In the genomic region with DNA sequence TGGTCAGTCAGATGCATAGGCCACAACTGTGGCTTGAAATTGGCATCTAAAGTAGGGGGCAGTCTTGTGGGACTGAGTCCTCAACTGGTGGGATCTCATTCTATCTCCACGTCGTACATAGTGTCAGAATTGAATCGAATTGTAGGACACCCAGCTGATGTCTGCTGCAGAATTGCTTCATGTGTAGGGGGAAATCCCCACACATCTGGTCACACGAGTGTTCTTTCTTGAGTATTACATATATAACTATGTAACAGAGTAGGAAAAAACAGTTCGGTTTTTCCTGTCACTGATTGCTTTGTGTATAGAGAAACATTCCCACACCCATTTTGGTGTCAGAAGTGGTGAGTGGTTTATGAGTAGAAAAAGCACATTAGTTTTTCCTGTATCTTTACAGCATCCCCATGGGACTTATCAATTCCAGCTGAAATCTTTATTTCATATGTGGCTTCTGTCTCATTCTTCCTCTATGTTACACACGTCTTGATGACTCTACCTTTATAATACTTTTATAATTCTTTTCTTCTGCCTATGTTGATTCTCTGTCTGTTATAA, we compare ENCODE assay signal across 21 cellular contexts.
"Had no signal": no experiment of that assay in that cellular context is flagged by ENCODE, and none has a peak within 500 bp of the region (broad histone marks: within the 10 kb centered on the region; RNA-seq: fewer than 3 reads in every experiment).

No MANE protein-coding gene starts in this region.

- ATAC-seq: activated CD4-positive, CD25-positive, alpha-beta regulatory T cell treated with anti-CD3 and anti-CD28 coated beads, Interleukin-2, amount 50 U/mL, for 24 hours; foreskin keratinocyte; right lobe of liver had no signal

- H3K9ac ChIP-seq: parathyroid adenoma had no signal

- H3K27me3 ChIP-seq: esophagus muscularis mucosa, right lobe of liver, spleen, tibial artery had no signal

- H3K79me2 ChIP-seq: parathyroid adenoma had no signal

- H3K4me3 ChIP-seq: esophagus muscularis mucosa, lung, right lobe of liver, spleen, tibial artery had no signal

- H2AFZ ChIP-seq: parathyroid adenoma had no signal

- H3K9me3 ChIP-seq: esophagus muscularis mucosa, right lobe of liver, spleen, tibial artery had no signal

- H3K4me1 ChIP-seq: esophagus muscularis mucosa, foreskin keratinocyte, parathyroid adenoma, right lobe of liver, spleen, tibial artery had no signal

- H3K27ac ChIP-seq: esophagus muscularis mucosa, foreskin keratinocyte, parathyroid adenoma, right lobe of liver, spleen, tibial artery had no signal

- DNase-seq: activated CD4-positive, alpha-beta T cell treated with anti-CD3 and anti-CD28 coated beads, Interleukin-2, amount 50 U/mL, for 48 hours; activated effector memory CD4-positive, alpha-beta T cell treated with anti-CD3 and anti-CD28 coated beads, Interleukin-2, amount 50 U/mL, for 16 hours; activated naive CD4-positive, alpha-beta T cell treated with anti-CD3 and anti-CD28 coated beads, Interleukin-2, amount 50 U/mL, for 16 hours; activated T-cell treated with anti-CD3 and anti-CD28 coated beads, Interleukin-2, amount 50 U/mL, for 24 hours; amniotic stem cell; effector memory CD4-positive, alpha-beta T cell; foreskin keratinocyte; glutamatergic neuron; hippocampal formation; islet precursor cell; right lobe of liver; spleen; stimulated activated CD4-positive, alpha-beta T cell treated with anti-CD3 and anti-CD28 coated beads, Interleukin-4, amount 100 ng/mL, for 4 hours; stimulated activated naive CD4-positive, alpha-beta T cell; substantia nigra; T-cell; tibial artery had no signal

- H3K36me3 ChIP-seq: esophagus muscularis mucosa, right lobe of liver, spleen, tibial artery had no signal
